ENCODE assay signal across 29 cellular contexts in the genomic region with DNA sequence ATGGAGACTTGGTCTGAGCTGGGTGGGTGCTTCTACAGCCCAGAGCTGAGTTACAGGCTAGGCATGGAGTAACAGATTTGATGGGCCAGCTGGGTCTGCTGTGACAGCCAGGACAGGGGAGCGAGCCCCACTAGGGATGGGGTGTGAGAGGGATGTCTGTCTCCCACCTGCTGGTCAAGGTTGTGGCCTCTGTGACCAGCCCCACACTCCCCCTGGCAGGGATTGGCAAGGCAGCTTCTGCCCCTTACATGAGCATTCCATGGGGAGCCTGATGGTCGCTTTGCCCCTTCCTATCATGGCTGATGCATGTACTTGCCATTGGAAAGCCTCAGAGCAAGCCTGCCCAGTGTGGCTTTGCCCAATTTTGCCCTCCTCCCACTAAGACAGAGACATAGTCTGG.
"Had no signal": no experiment of that assay in that cellular context is flagged by ENCODE, and none has a peak within 500 bp of the region (broad histone marks: within the 10 kb centered on the region; RNA-seq: fewer than 3 reads in every experiment).

No MANE protein-coding gene starts in this region.

- H3K36me3 ChIP-seq: brain microvascular endothelial cell, colonic mucosa, esophagus squamous epithelium, gastroesophageal sphincter, WERI-Rb-1 had no signal

- H3K36me3 Mint-ChIP-seq: activated naive CD8-positive, alpha-beta T cell; T-cell had no signal

- H3K9me3 ChIP-seq: colonic mucosa, esophagus squamous epithelium had no signal

- H3K27ac ChIP-seq: brain microvascular endothelial cell, colonic mucosa, epithelial cell of prostate, esophagus squamous epithelium, gastroesophageal sphincter, WERI-Rb-1 had no signal

- H3K4me3 Mint-ChIP-seq: activated B cell treated with CpG ODN at 0.5 μM for 24 hours; activated CD8-positive, alpha-beta T cell treated with anti-CD3 and anti-CD28 coated beads for 36 hours; activated naive CD8-positive, alpha-beta T cell; activated T-cell treated with anti-CD3 and anti-CD28 coated beads, Interleukin-2, amount 50 U/mL, for 4 hours; activated T-helper 17 cell treated with anti-CD3 and anti-CD28 coated beads, Interleukin-2, amount 50 U/mL, for 72 hours; T-cell; T-helper 17 cell; T-helper 2 cell treated with Interferon-gamma antibody and Interleukin-4, amounts not matched to agents 5 μg/mL and 100 μg/mL, for 36 hours had no signal

- H3K4me1 Mint-ChIP-seq: activated B cell treated with CpG ODN at 0.5 μM for 24 hours; activated T-helper 17 cell treated with anti-CD3 and anti-CD28 coated beads, Interleukin-2, amount 50 U/mL, for 72 hours; T-cell; T-helper 17 cell had no signal

- H3K27ac Mint-ChIP-seq: activated B cell treated with CpG ODN at 0.5 μM for 24 hours; activated CD8-positive, alpha-beta T cell treated with anti-CD3 and anti-CD28 coated beads for 36 hours; activated naive CD8-positive, alpha-beta T cell; activated T-helper 17 cell treated with anti-CD3 and anti-CD28 coated beads, Interleukin-2, amount 50 U/mL, for 72 hours; T-cell; T-helper 17 cell; T-helper 2 cell treated with Interferon-gamma antibody and Interleukin-4, amounts not matched to agents 5 μg/mL and 100 μg/mL, for 36 hours had no signal

- H3K27me3 Mint-ChIP-seq: activated B cell treated with CpG ODN at 0.5 μM for 24 hours; activated CD8-positive, alpha-beta T cell treated with anti-CD3 and anti-CD28 coated beads for 36 hours; activated naive CD8-positive, alpha-beta T cell; activated T-helper 17 cell treated with anti-CD3 and anti-CD28 coated beads, Interleukin-2, amount 50 U/mL, for 72 hours; T-cell; T-helper 17 cell had no signal

- H3K27me3 ChIP-seq: brain microvascular endothelial cell, colonic mucosa, esophagus squamous epithelium, gastroesophageal sphincter had no signal

- H3K4me1 ChIP-seq: colonic mucosa, esophagus squamous epithelium, gastroesophageal sphincter had no signal

- H3K4me3 ChIP-seq: colonic mucosa, esophagus squamous epithelium, gastroesophageal sphincter had no signal

- DNase-seq: activated B cell treated with CpG ODN at 0.5 μM for 24 hours; activated CD4-positive, alpha-beta T cell treated with anti-CD3 and anti-CD28 coated beads for 48 hours; activated CD4-positive, alpha-beta T cell treated with anti-CD3 and anti-CD28 coated beads, Interleukin-2, amount 50 U/mL, for 1 hour; activated CD4-positive, alpha-beta T cell treated with anti-CD3 and anti-CD28 coated beads, Interleukin-2, amount 50 U/mL, for 48 hours; activated CD8-positive, alpha-beta memory T cell treated with anti-CD3 and anti-CD28 coated beads for 24 hours; activated CD8-positive, alpha-beta T cell treated with anti-CD3 and anti-CD28 coated beads for 36 hours; activated effector memory CD4-positive, alpha-beta T cell treated with Interleukin-2 at 50 U/mL for 16 hours; activated gamma-delta T cell treated with Interleukin-2 at 50 U/mL for 16 hours; activated naive CD4-positive, alpha-beta T cell treated with anti-CD3 and anti-CD28 coated beads, Interleukin-2, amount 50 U/mL, for 16 hours; activated naive CD4-positive, alpha-beta T cell treated with Interleukin-2 at 50 U/mL for 16 hours; activated T-cell treated with anti-CD3 and anti-CD28 coated beads, Interleukin-2, amount 50 U/mL, for 4 hours; amniotic stem cell; anterior cingulate cortex; brain microvascular endothelial cell; caudate nucleus; colonic mucosa; effector CD8-positive, alpha-beta T cell; esophagus squamous epithelium; foreskin melanocyte; SW 1271; T-cell; T-helper 17 cell; T1000; WERI-Rb-1 had no signal
